In genomic region chr19:2246801-2247361, GRCh38 we compare ENCODE assay signal across 1 cellular context.
A peak's percentile ranks its signal among the peaks of the same experiment; 100 is the strongest.
TF ChIP-seq lines count a peak whose summit lies in the region.

No MANE protein-coding gene starts in this region.

TF ChIP-seq in HEK293, 187 proteins besides CTCF, POLR2A, EP300 and RAD21 (continued from another document):
- TF ChIP-seq PATZ1 (tag by site-specific recombination; IDR thresholded peaks at IDR 0.05) (peak; percentile 51; the same call in 1 of the 2 replicates), GLIS1 (tag by site-specific recombination; IDR thresholded peaks at IDR 0.05) (peak; percentile 91), YY2 (tag by site-specific recombination; IDR thresholded peaks at IDR 0.05) (no peak), ZNF223 (tag by site-specific recombination; IDR thresholded peaks at IDR 0.05) (peak; percentile 72; the same call in 1 of the 2 replicates), ZIC2 (tag by site-specific recombination; IDR thresholded peaks at IDR 0.05) (peak; percentile 10; the same call in 1 of the 2 replicates), AEBP2 (tag by site-specific recombination; IDR thresholded peaks at IDR 0.05; ENCODE audit: borderline replicate concordance) (no peak), ZNF629 (tag by site-specific recombination; IDR thresholded peaks at IDR 0.05) (peak; percentile 14; the same call in 1 of the 2 replicates), GFI1B (tag by site-specific recombination; IDR thresholded peaks at IDR 0.05) (no peak), ZSCAN18 (tag by site-specific recombination; IDR thresholded peaks at IDR 0.05) (no peak), ELK4 (IDR thresholded peaks at IDR 0.05; ENCODE audit: borderline replicate concordance, low read depth, low read length) (no peak), HOXD13 (CRISPR knock-in tag; IDR thresholded peaks at IDR 0.05; ENCODE audit: borderline replicate concordance) (no peak), ZBTB10 (tag by site-specific recombination; IDR thresholded peaks at IDR 0.05) (peak; percentile 73; the same call in 1 of the 2 replicates), ZNF26 (tag by site-specific recombination; IDR thresholded peaks at IDR 0.05) (no peak), ZNF37A (tag by site-specific recombination; IDR thresholded peaks at IDR 0.05) (no peak), ZNF48 (tag by site-specific recombination; IDR thresholded peaks at IDR 0.05) (no peak), SP2 (tag by site-specific recombination; IDR thresholded peaks at IDR 0.05) (peak; percentile 52), ZNF639 (tag by site-specific recombination; IDR thresholded peaks at IDR 0.05) (no peak)
